8 cellular contexts compared by ENCODE assay signal in the genomic region with DNA sequence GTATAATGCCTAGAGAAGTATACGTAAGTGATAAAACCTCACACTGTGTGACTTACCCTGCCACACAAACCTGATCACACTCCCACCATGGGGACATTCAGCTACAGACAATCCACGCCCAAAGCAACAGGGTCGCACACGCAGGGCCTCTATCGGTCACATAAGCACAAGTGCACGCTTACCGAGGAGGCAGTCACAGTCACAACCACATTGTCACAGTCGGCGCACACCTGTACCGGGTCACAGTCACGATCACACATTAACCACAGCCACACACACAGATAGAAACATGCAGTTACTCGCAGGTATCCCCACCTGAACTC. TPM values are rescaled to one million over a fixed set of nuclear protein-coding genes. Genes with fewer than 3 reads are reported as not detected.
DNase-seq lines count a peak whose midpoint lies in the region; ATAC-seq, FAIRE-seq and TF ChIP-seq lines count a peak whose summit lies in the region.

No MANE protein-coding gene starts in this region.

- no peaks in the 10 kb centered on the region for H3K9me1 ChIP-seq in K562 (ENCODE audit: control insufficient read depth, insufficient read depth, low read length)

- intact Hi-C loops in OCI-LY7 (cut with micrococcal nuclease; ENCODE audit: unreplicated experiment), result loop anchor here (2.0 kb wide), 1 partner anchor 40 kb away; the partner anchor contains the start of gene ZNF260
- intact Hi-C loops in K562 (cut with micrococcal nuclease), result no loop called here
- intact Hi-C loops in kidney (cut with DNase I), result no loop called here

- peak in 1 of 2 experiments; percentile 19; a peak in 1 of 4 replicates for TF ChIP-seq RAD21 in K562 (CRISPR knock-in tag; conservative IDR thresholded peaks at IDR 0.05 in 1 of 2, IDR thresholded peaks at IDR 0.05 in 1 of 2)

- H3K9me3 ChIP-seq in AG04450 (ENCODE audit: control insufficient read depth, insufficient read depth, low read length) (peaks cover 19% of the 10 kb centered on the region), OCI-LY7 (ENCODE audit: low read length) (peaks cover 4% of the 10 kb centered on the region), K562 (replicated peaks; ENCODE audit: control insufficient read depth, insufficient read depth, low read depth, low read length) (peaks cover 3% of the 10 kb centered on the region; the same call in 1 of the 2 replicates), kidney (ENCODE audit: control insufficient read depth in 1 of 2, low read length in 2 of 2) (no peaks in the 10 kb centered on the region)

- peak overlapping the region; percentile 86 for H2AFZ ChIP-seq in OCI-LY7 (ENCODE audit: low read length)
- peak overlapping the region; percentile 92 for H2AFZ ChIP-seq in K562 (ENCODE audit: low read depth, low read length)

- no peak for FAIRE-seq in K562 (lab: Jason Lieb, UNC)
- FAIRE-seq in kidney (lab: Jason Lieb, UNC), result no peak

- H3K79me2 ChIP-seq in OCI-LY7 (ENCODE audit: insufficient read depth, low read depth, low read length), result peaks cover 31% of the 10 kb centered on the region
- peaks cover 33% of the 10 kb centered on the region for H3K79me2 ChIP-seq in K562 (ENCODE audit: control insufficient read depth, insufficient read depth, low read length)

- POLR2A ChIA-PET in AG04450 (lab: Yijun Ruan, JAX) (interaction anchor here (0.5 to 2.5 kb wide), 4 partner anchors 10 to 274 kb away, joined by 3 to 17 read pairs (median 7); partner anchors contain the start of genes ZNF146, ZNF260, ZNF529 and ZNF565), OCI-LY7 (lab: Charles Lee) (no interaction called here), K562 (lab: Yijun Ruan, JAX) (interaction anchor here (0.6 to 2.4 kb wide), 16 partner anchors 9 to 352 kb away, joined by 3 to 11 read pairs (median 3); partner anchors contain the start of genes ZFP14, ZNF260 and ZNF567)

- peak overlapping the region; percentile 98 for H3K27ac ChIP-seq in AG04450 (ENCODE audit: low read depth, low read length)
- peak overlapping the region; percentile 90 for H3K27ac ChIP-seq in OCI-LY7 (ENCODE audit: low read depth, low read length, poor library complexity, severe bottlenecking)
- H3K27ac ChIP-seq in K562 (ENCODE audit: extremely low read depth, low read depth, low read length), result peak overlapping the region; percentile 91
- H3K27ac ChIP-seq in kidney (ENCODE audit: low read depth in 2 of 2, low read length in 2 of 2), result peak overlapping the region; percentile 98 to 99

- CTCF ChIA-PET in AG04450 (lab: Charles Lee), result interaction anchor here (0.7 to 1.4 kb wide), 2 partner anchors 10 to 110 kb away, joined by 3 to 11 read pairs; partner anchors contain the start of gene ZFP14
- CTCF ChIA-PET in OCI-LY7 (lab: Charles Lee; ENCODE audit: unreplicated experiment), result no interaction called here
- CTCF ChIA-PET in K562 (lab: Yijun Ruan, JAX; ENCODE audit: low intra/inter-chr PET ratio), result no interaction called here

- H3K4me3 ChIP-seq in AG04450 (ENCODE audit: low read depth, low read length) (peak overlapping the region; percentile 99), OCI-LY7 (ENCODE audit: low read depth, low read length, poor library complexity, severe bottlenecking) (peak overlapping the region; percentile 77), K562 (peak overlapping the region; percentile 57), kidney (ENCODE audit: low read length in 2 of 2) (peak overlapping the region; percentile 76 to 100)

- TF ChIP-seq EP300 in K562 (IDR thresholded peaks at IDR 0.05; ENCODE audit: low read length), result no peak

- H3K36me3 ChIP-seq in OCI-LY7 (ENCODE audit: insufficient read depth, low read length), result peaks cover 36% of the 10 kb centered on the region
- H3K36me3 ChIP-seq in K562 (ENCODE audit: control insufficient read depth, insufficient read depth, low read length), result no peaks in the 10 kb centered on the region
- H3K36me3 ChIP-seq in kidney (ENCODE audit: control insufficient read depth in 1 of 2, insufficient read depth in 2 of 2, low read length in 2 of 2), result no peaks in the 10 kb centered on the region

- TF ChIP-seq CTCF in AG04450 (IDR thresholded peaks at IDR 0.05; ENCODE audit: low read depth, low read length), result no peak
- peak; percentile 42 for TF ChIP-seq CTCF in GM13976 (IDR thresholded peaks at IDR 0.05; ENCODE audit: borderline replicate concordance, control extremely low read depth, extremely low read depth, insufficient read depth, missing control alignments)
- peak; percentile 53 for TF ChIP-seq CTCF in OCI-LY7 (conservative IDR thresholded peaks at IDR 0.05; ENCODE audit: low read length)
- peak; percentile 11 to 34 (median 25); a peak in 3 of 6 replicates for TF ChIP-seq CTCF in K562 (IDR thresholded peaks at IDR 0.05 in 2 of 3, conservative IDR thresholded peaks at IDR 0.05 in 1 of 3; ENCODE audit: insufficient read depth in 2 of 3, low read depth in 1 of 3, low read length in 3 of 3)
- TF ChIP-seq CTCF in kidney (IDR thresholded peaks at IDR 0.05; ENCODE audit: borderline replicate concordance, extremely low read depth, insufficient read depth), result no peak

- peak overlapping the region; percentile 84 for H3K4me2 ChIP-seq in OCI-LY7 (ENCODE audit: low read length)
- H3K4me2 ChIP-seq in K562 (ENCODE audit: insufficient read depth, low read length), result peak overlapping the region; percentile 100

- no peaks in the 10 kb centered on the region for H3K27me3 ChIP-seq in AG04450 (ENCODE audit: control insufficient read depth, insufficient read depth, low read length)
- no peaks in the 10 kb centered on the region for H3K27me3 ChIP-seq in K562 (ENCODE audit: control insufficient read depth in 2 of 2, insufficient read depth in 2 of 2, low read length in 2 of 2)

- H3K4me1 ChIP-seq in OCI-LY7 (ENCODE audit: insufficient read depth, low read length, poor library complexity, severe bottlenecking), result peaks cover 45% of the 10 kb centered on the region
- H3K4me1 ChIP-seq in K562 (replicated peaks in 1 of 2; ENCODE audit: control insufficient read depth in 2 of 2, insufficient read depth in 2 of 2, low read length in 2 of 2), result peaks cover 4 to 11% of the 10 kb centered on the region in 2 experiments; a peak in 3 of 5 replicates
- H3K4me1 ChIP-seq in kidney (ENCODE audit: control insufficient read depth in 1 of 2, insufficient read depth in 1 of 2, low read depth in 1 of 2, low read length in 2 of 2), result peaks cover 0 to 6% of the 10 kb centered on the region in 2 donors

- no peak for TF ChIP-seq POLR2A in K562 (conservative IDR thresholded peaks at IDR 0.05)

- peak; percentile 12 for ATAC-seq in HG03064 (IDR thresholded peaks at IDR 0.05; ENCODE audit: low read depth, unreplicated experiment)
- ATAC-seq in K562, result peak; percentile 66

- DNase-seq in AG04450 (ENCODE audit: low read depth, low spot score), result no peak
- DNase-seq in GM13976 (ENCODE audit: low spot score), result peak; percentile 51
- DNase-seq in OCI-LY7 (ENCODE audit: low spot score), result peak; percentile 63
- DNase-seq in K562 (ENCODE audit: extremely low read depth in 1 of 4, low spot score in 3 of 4), result peak; percentile 43 to 74 (median 53)
- DNase-seq in kidney, result no peak
- DNase-seq in stimulated activated CD8-positive, alpha-beta memory T cell treated with anti-CD3 and anti-CD28 coated beads, Interleukin-7, amount 100 ng/mL, for 24 hours (ENCODE audit: low read depth), result peak; percentile 23
- no peak for DNase-seq in CD1c-positive myeloid dendritic cell (ENCODE audit: extremely low spot score)

- BruUV-seq in OCI-LY7 (replicated peaks; lab: Mats Ljungman, UMichigan), result TSS peak; percentile 68
- BruUV-seq in K562 (replicated peaks; lab: Mats Ljungman, UMichigan), result no TSS peak

- in situ Hi-C loops in GM13976 (cut with MboI; ENCODE audit: low sequenced_read_pairs, unreplicated experiment) (loop anchor here (25.0 kb wide), 1 partner anchor 276 kb away; the partner anchor contains the start of genes ZNF146 and ZNF565), K562 (cut with MboI) (no loop called here)

- 2% methylated on average over 12 of the region's 12 CpGs for WGBS in K562 (ENCODE audit: insufficient coverage, low coverage, missing lambda C conversion rate)

- H3K9me2 ChIP-seq in OCI-LY7 (ENCODE audit: insufficient read depth, low read length), result no peaks in the 10 kb centered on the region

- H3K9ac ChIP-seq in K562 (ENCODE audit: insufficient read depth in 1 of 2, low read depth in 2 of 2, low read length in 2 of 2), result peak overlapping the region; percentile 88 to 99
- peak overlapping the region; percentile 87 to 99 for H3K9ac ChIP-seq in kidney (ENCODE audit: low read length in 2 of 2)

- H4K20me1 ChIP-seq in OCI-LY7 (ENCODE audit: insufficient read depth, low read length), result no peaks in the 10 kb centered on the region
- no peaks in the 10 kb centered on the region for H4K20me1 ChIP-seq in K562 (replicated peaks; ENCODE audit: control insufficient read depth, insufficient read depth, low read length)

RNA-seq across cellular contexts. Expression of gene ZNF566, which starts 0.6 kb away (rescaled TPM):
- polyA plus RNA-seq in AG04450 (2011; rRNA removed), result 3.5 and 4.9 TPM in 2 replicates
- 5.4 and 6.7 TPM in 2 replicates for polyA minus RNA-seq in AG04450 (2011; rRNA and poly(A)+ RNA removed)
- total RNA-seq in OCI-LY7 (2014; rRNA removed; shearing (Covaris generic)), result 16.1 and 29.5 TPM in 2 replicates
- total RNA-seq in OCI-LY7 (2022), result 17.3 and 20.3 TPM in 2 replicates
- 29.0 and 62.2 TPM in 2 replicates for total RNA-seq in K562 (2011; cell fraction: chromatin; rRNA removed; ENCODE audit: low replicate concordance)
- 16.2 and 17.6 TPM in 2 replicates for total RNA-seq in K562 (2011; cell fraction: nucleolus; rRNA removed)
- total RNA-seq in K562 (2011; cell fraction: nucleoplasm; rRNA removed), result 33.0 and 39.2 TPM in 2 replicates
- total RNA-seq in K562 (2014; rRNA removed), result 5.3 and 5.5 TPM in 2 replicates
- total RNA-seq in K562 (2014; rRNA removed; fragmentation: Illumina TruSeq; extraction: Trizol), result 10.6 and 15.2 TPM in 2 replicates
- 6.3 and 7.6 TPM in 2 replicates for total RNA-seq in K562 (2015; rRNA removed; fragmentation: Illumina TruSeq; extraction: Trizol)
- total RNA-seq in K562 (2021), result 7.9 and 9.7 TPM in 2 replicates
- polyA plus RNA-seq in K562 (2011; rRNA removed), result 9.0 and 11.4 TPM in 2 replicates
- 5.0 and 6.5 TPM in 2 replicates for polyA plus RNA-seq in K562 (2011; cell fraction: cytosol; rRNA removed)
- 4.9 and 6.1 TPM in 2 replicates for polyA plus RNA-seq in K562 (2011; cell fraction: nucleus; rRNA removed)
- 5.5 and 5.6 TPM in 2 replicates for polyA plus RNA-seq in K562 (2012)
- 6.2 and 8.4 TPM in 2 replicates for polyA plus RNA-seq in K562 (2014; fragmentation: Illumina TruSeq; extraction: Trizol)
- polyA plus RNA-seq in K562 (2014; fragmentation: Nextera tagmentation; extraction: Ambion mirVana), result 10 to 100 TPM in 1 of 2 experiments, 1 to 10 TPM in 1; 9.9 to 11.2 TPM
- polyA plus RNA-seq in K562 (2014; rRNA removed), result 8.0 and 9.8 TPM in 2 replicates
- 17.5 and 17.9 TPM in 2 replicates for polyA minus RNA-seq in K562 (2011; rRNA and poly(A)+ RNA removed)
- 2.7 and 6.7 TPM in 2 replicates for polyA minus RNA-seq in K562 (2011; cell fraction: cytosol; rRNA and poly(A)+ RNA removed)
- polyA minus RNA-seq in K562 (2011; cell fraction: nucleus; rRNA and poly(A)+ RNA removed), result 8.3 and 13.0 TPM in 2 replicates
- total RNA-seq in kidney, result 13.0 TPM
- polyA plus RNA-seq in kidney (ENCODE audit: insufficient read depth, low read depth, low replicate concordance), result 4.6 TPM

RNA-seq across cellular contexts. Expression of gene ZNF260, which starts 39.3 kb away (rescaled TPM):
- polyA plus RNA-seq in AG04450 (2011; rRNA removed) (10.5 and 14.7 TPM in 2 replicates), K562 (2011; rRNA removed) (10.2 and 10.6 TPM in 2 replicates), K562 (2014; fragmentation: Illumina TruSeq; extraction: Trizol) (6.8 and 8.5 TPM in 2 replicates), K562 (2014; fragmentation: Nextera tagmentation; extraction: Ambion mirVana) (1 to 10 TPM; 2.6 to 3.7 TPM), K562 (2014; rRNA removed) (5.2 TPM in 2 replicates), kidney (ENCODE audit: insufficient read depth, low read depth, low replicate concordance) (5.4 TPM)
- 21.3 and 28.5 TPM in 2 replicates for polyA minus RNA-seq in AG04450 (2011; rRNA and poly(A)+ RNA removed)
- total RNA-seq in OCI-LY7 (2014; rRNA removed; shearing (Covaris generic)), result 9.9 and 11.1 TPM in 2 replicates
- total RNA-seq in OCI-LY7 (2022) (14.5 and 17.5 TPM in 2 replicates), K562 (2014; rRNA removed) (4.4 and 4.8 TPM in 2 replicates), K562 (2014; rRNA removed; fragmentation: Illumina TruSeq; extraction: Trizol) (14.9 and 17.1 TPM in 2 replicates), K562 (2015; rRNA removed; fragmentation: Illumina TruSeq; extraction: Trizol) (15.5 and 16.6 TPM in 2 replicates), K562 (2021) (5.8 and 7.3 TPM in 2 replicates), kidney (12.8 TPM)
- 15.5 and 29.5 TPM in 2 replicates for total RNA-seq in K562 (2011; cell fraction: chromatin; rRNA removed; ENCODE audit: low replicate concordance)
- 16.2 and 16.3 TPM in 2 replicates for total RNA-seq in K562 (2011; cell fraction: nucleolus; rRNA removed)
- 16.2 and 28.6 TPM in 2 replicates for total RNA-seq in K562 (2011; cell fraction: nucleoplasm; rRNA removed)
- polyA plus RNA-seq in K562 (2011; cell fraction: cytosol; rRNA removed), result 1.8 and 3.4 TPM in 2 replicates
- polyA plus RNA-seq in K562 (2011; cell fraction: nucleus; rRNA removed), result 2.0 and 4.6 TPM in 2 replicates
- 3.4 and 6.8 TPM in 2 replicates for polyA plus RNA-seq in K562 (2012)
- polyA minus RNA-seq in K562 (2011; rRNA and poly(A)+ RNA removed), result 15.9 and 20.0 TPM in 2 replicates
- polyA minus RNA-seq in K562 (2011; cell fraction: cytosol; rRNA and poly(A)+ RNA removed), result 5.2 and 11.9 TPM in 2 replicates
- 12.8 and 14.9 TPM in 2 replicates for polyA minus RNA-seq in K562 (2011; cell fraction: nucleus; rRNA and poly(A)+ RNA removed)

Comparison
In these comparisons a context has a peak if more than half of its experiments do, and no peak if none do; other contexts are left out.
1. DNase-seq: peak in GM13976 (single experiment), OCI-LY7 (single experiment), K562 (4 of 4) and stimulated activated CD8-positive, alpha-beta memory T cell treated with anti-CD3 and anti-CD28 coated beads, Interleukin-7, amount 100 ng/mL, for 24 hours (single experiment); none in AG04450 (single experiment), kidney (single experiment) and CD1c-positive myeloid dendritic cell (single experiment).
2. CTCF ChIP-seq: peak in GM13976 (single experiment), OCI-LY7 (single experiment) and K562 (3 of 3); none in AG04450 (single experiment) and kidney (single experiment).
3. Peak in every context shown above with its lines, with median percentiles within 50 percentile points of each other: H3K27ac ChIP-seq and H3K4me3 ChIP-seq.